11 cellular contexts compared by ENCODE assay signal in genomic region chr19:918481-919156, GRCh38. TPM values are rescaled to one million over a fixed set of nuclear protein-coding genes. Genes with fewer than 3 reads are reported as not detected.
DNase-seq lines count a peak whose midpoint lies in the region; ATAC-seq, FAIRE-seq and TF ChIP-seq lines count a peak whose summit lies in the region.
"Had no signal": no experiment of that assay in that cellular context is flagged by ENCODE, and none has a peak within 500 bp of the region (broad histone marks: within the 10 kb centered on the region; RNA-seq: fewer than 3 reads in every experiment).

No MANE protein-coding gene starts in this region.

- H3K27ac ChIP-seq in gastroesophageal sphincter, result no peak overlapping the region

- H3K4me1 ChIP-seq in gastroesophageal sphincter, result peaks cover 0 to 65% (median 25%) of the 10 kb centered on the region in 3 donors

- H3K36me3 ChIP-seq in gastroesophageal sphincter, result no peaks in the 10 kb centered on the region

- H3K27me3 Mint-ChIP-seq in activated CD4-positive, alpha-beta T cell treated with anti-CD3 and anti-CD28 coated beads, Interleukin-2, amount 10 ng/mL, durations not matched to agents 7 days and 5 days, result peaks cover 4% of the 10 kb centered on the region

- H3K36me3 Mint-ChIP-seq in activated CD4-positive, alpha-beta T cell treated with anti-CD3 and anti-CD28 coated beads, Interleukin-2, amount 10 ng/mL, durations not matched to agents 7 days and 5 days (ENCODE audit: low read depth), result no peaks in the 10 kb centered on the region

- no CpG with 5 or more reads among the region's 56 CpGs for whole genome bisulfite sequencing in gastroesophageal sphincter (ENCODE audit: low coverage in 1 of 2), 2 donors

- no peaks in the 10 kb centered on the region for H3K9me3 Mint-ChIP-seq in activated CD4-positive, alpha-beta T cell treated with anti-CD3 and anti-CD28 coated beads, Interleukin-2, amount 10 ng/mL, durations not matched to agents 7 days and 5 days

- peaks cover 57% of the 10 kb centered on the region for H3K27me3 ChIP-seq in gastroesophageal sphincter

- no peak for TF ChIP-seq EP300 in gastroesophageal sphincter (IDR thresholded peaks at IDR 0.05)

- no peaks in the 10 kb centered on the region for H3K9me3 ChIP-seq in gastroesophageal sphincter

- DNase-seq in activated T-cell treated with anti-CD3 and anti-CD28 coated beads for 48 hours (ENCODE audit: low read depth) (peak; percentile 49), activated T-cell treated with anti-CD3 and anti-CD28 coated beads for 4 hours (no peak), frontal cortex (ENCODE audit: low spot score in 2 of 2) (no peak)
- peak; percentile 22 for DNase-seq in activated CD4-positive, alpha-beta T cell treated with anti-CD3 and anti-CD28 coated beads, Interleukin-2, amount 10 ng/mL, durations not matched to agents 7 days and 5 days
- DNase-seq in stimulated activated CD4-positive, alpha-beta T cell treated with anti-CD3 and anti-CD28 coated beads, Interleukin-4, amount 100 ng/mL, for 1 hour, result peak; percentile 36
- DNase-seq: AML-193, caudate nucleus, NCI-H187 had no signal

- POLR2A ChIA-PET in activated CD4-positive, alpha-beta T cell treated with anti-CD3 and anti-CD28 coated beads, Interleukin-2, amount 10 ng/mL, durations not matched to agents 7 days and 5 days (lab: Charles Lee), result no interaction called here

- H3K4me1 Mint-ChIP-seq in activated CD4-positive, alpha-beta T cell treated with anti-CD3 and anti-CD28 coated beads, Interleukin-2, amount 10 ng/mL, durations not matched to agents 7 days and 5 days, result peaks cover 31% of the 10 kb centered on the region

- no peak for TF ChIP-seq CTCF in gastroesophageal sphincter (IDR thresholded peaks at IDR 0.05)

- H3K27ac Mint-ChIP-seq in activated CD4-positive, alpha-beta T cell treated with anti-CD3 and anti-CD28 coated beads, Interleukin-2, amount 10 ng/mL, durations not matched to agents 7 days and 5 days, result no peak overlapping the region

- FAIRE-seq in frontal cortex (lab: Jason Lieb, UNC), result no peak
- FAIRE-seq: islet of Langerhans had no signal

- no peak overlapping the region for H3K4me3 Mint-ChIP-seq in activated CD4-positive, alpha-beta T cell treated with anti-CD3 and anti-CD28 coated beads, Interleukin-2, amount 10 ng/mL, durations not matched to agents 7 days and 5 days

- H3K4me3 ChIP-seq in gastroesophageal sphincter, result no peak overlapping the region

- CTCF ChIA-PET in activated CD4-positive, alpha-beta T cell treated with anti-CD3 and anti-CD28 coated beads, Interleukin-2, amount 10 ng/mL, durations not matched to agents 7 days and 5 days (lab: Charles Lee), result interaction anchor here (1.1 to 4.4 kb wide), 3 partner anchors 55 to 408 kb away, joined by 3 to 28 read pairs (median 3); no protein-coding TSS in a partner anchor

- ATAC-seq in gastroesophageal sphincter, result no peak

- no peak for TF ChIP-seq POLR2A in gastroesophageal sphincter (IDR thresholded peaks at IDR 0.05)

RNA-seq across cellular contexts. Expression of gene KISS1R, which starts 1.5 kb away (rescaled TPM):
- 1 to 10 TPM in 1 of 2 experiments, under 1 TPM in 1; 0.72 to 1.1 TPM for total RNA-seq in activated CD4-positive, alpha-beta T cell treated with anti-CD3 and anti-CD28 coated beads, Interleukin-2, amount 10 ng/mL, durations not matched to agents 7 days and 5 days
- total RNA-seq in frontal cortex, result 0.41 TPM
- not detected for total RNA-seq in gastroesophageal sphincter

RNA-seq across cellular contexts. Expression of gene R3HDM4, which starts 5.6 kb away (rescaled TPM):
- total RNA-seq in activated CD4-positive, alpha-beta T cell treated with anti-CD3 and anti-CD28 coated beads, Interleukin-2, amount 10 ng/mL, durations not matched to agents 7 days and 5 days, result 100 to 1,000 TPM; 120 to 121 TPM
- total RNA-seq in frontal cortex, result 26.5 TPM
- 10 to 100 TPM; 23.7 to 44.9 (median 32.9) TPM for total RNA-seq in gastroesophageal sphincter

RNA-seq across cellular contexts. Expression of gene ARID3A, which starts 7.2 kb away (rescaled TPM):
- total RNA-seq in activated CD4-positive, alpha-beta T cell treated with anti-CD3 and anti-CD28 coated beads, Interleukin-2, amount 10 ng/mL, durations not matched to agents 7 days and 5 days, result 10 to 100 TPM; 25.8 to 28.4 TPM
- total RNA-seq in frontal cortex, result 2.4 TPM
- total RNA-seq in gastroesophageal sphincter, result 1 to 10 TPM; 3.6 to 6.2 (median 4.9) TPM

RNA-seq across cellular contexts. Expression of gene RNU6-9, which starts 25.3 kb away (rescaled TPM):
- not detected for total RNA-seq in activated CD4-positive, alpha-beta T cell treated with anti-CD3 and anti-CD28 coated beads, Interleukin-2, amount 10 ng/mL, durations not matched to agents 7 days and 5 days
- not detected for total RNA-seq in frontal cortex
- not detected for total RNA-seq in gastroesophageal sphincter
- total RNA-seq: T-helper 2 cell treated with Interferon-gamma antibody and Interleukin-4, amounts not matched to agents 100 ng/mL and 5 ng/mL, for 36 hours had no signal

RNA-seq across cellular contexts. Expression of gene MED16, which starts 25.6 kb away (rescaled TPM):
- 10 to 100 TPM; 72.5 to 88.1 TPM for total RNA-seq in activated CD4-positive, alpha-beta T cell treated with anti-CD3 and anti-CD28 coated beads, Interleukin-2, amount 10 ng/mL, durations not matched to agents 7 days and 5 days
- total RNA-seq in frontal cortex (15.9 TPM), gastroesophageal sphincter (10 to 100 TPM; 20.2 to 40.3 (median 28.1) TPM)

Comparison
In these comparisons a context has a peak if more than half of its experiments do, and no peak if none do; other contexts are left out.
1. DNase-seq: peak in activated T-cell treated with anti-CD3 and anti-CD28 coated beads for 48 hours (single experiment), activated CD4-positive, alpha-beta T cell treated with anti-CD3 and anti-CD28 coated beads, Interleukin-2, amount 10 ng/mL, durations not matched to agents 7 days and 5 days (single experiment) and stimulated activated CD4-positive, alpha-beta T cell treated with anti-CD3 and anti-CD28 coated beads, Interleukin-4, amount 100 ng/mL, for 1 hour (single experiment); none in activated T-cell treated with anti-CD3 and anti-CD28 coated beads for 4 hours (single experiment) and frontal cortex (0 of 2).